8 cellular contexts compared by ENCODE assay signal in genomic region chr4:113683143-113683542, GRCh38.
DNase-seq lines count a peak whose midpoint lies in the region; ATAC-seq and TF ChIP-seq lines count a peak whose summit lies in the region.

No MANE protein-coding gene starts in this region.

- TF ChIP-seq CTCF in psoas muscle (IDR thresholded peaks at IDR 0.05), result no peak

- no peaks in the 10 kb centered on the region for H3K27me3 ChIP-seq in GM23248 (replicated peaks; ENCODE audit: insufficient read depth)
- no peaks in the 10 kb centered on the region for H3K27me3 ChIP-seq in psoas muscle (ENCODE audit: insufficient read depth in 3 of 3, low read length in 2 of 3)

- WGBS in GM23248 (ENCODE audit: low coverage in 1 of 2, low lambda C conversion rate in 2 of 2, missing lambda C conversion rate in 2 of 2), 2 experiments, result 97 to 98% methylated on average over 3 of the region's 3 CpGs
- 90 to 91% (median 90%) methylated on average over 3 of the region's 3 CpGs for WGBS in psoas muscle, 3 donors

- H3K9me3 ChIP-seq in GM23248 (ENCODE audit: low read depth) (no peaks in the 10 kb centered on the region), psoas muscle (no peaks in the 10 kb centered on the region)

- no peak overlapping the region for H3K9ac ChIP-seq in GM23248

- ATAC-seq in GM18502 (IDR thresholded peaks at IDR 0.05; ENCODE audit: poor library complexity, unreplicated experiment) (peak; percentile 99), psoas muscle (no peak)

- H4K20me1 ChIP-seq in GM23248 (ENCODE audit: insufficient read depth), result peaks cover 4% of the 10 kb centered on the region; the same call in 1 of the 2 replicates

- peak overlapping the region; percentile 40 for H3K4me2 ChIP-seq in GM23248 (ENCODE audit: unreplicated experiment)

- no peaks in the 10 kb centered on the region for H3K36me3 ChIP-seq in GM23248 (ENCODE audit: low read depth)
- H3K36me3 ChIP-seq in psoas muscle (ENCODE audit: insufficient read depth in 1 of 2, low read depth in 1 of 2), result no peaks in the 10 kb centered on the region

- DNase-seq in GM23248, result no peak
- DNase-seq in NCI-H2029 treated with DMSO at 0.1 percent for 48 hours (lab: John Stamatoyannopoulos, UW), result peak; percentile 75
- peak; percentile 79 to 80 for DNase-seq in activated T-cell treated with anti-CD3 and anti-CD28 coated beads, Interleukin-2, amount 50 U/mL, for 48 hours
- no peak for DNase-seq in psoas muscle
- DNase-seq in NCI-H1048 (lab: John Stamatoyannopoulos, UW), result no peak
- DNase-seq in islet precursor cell, result no peak
- DNase-seq in pons (ENCODE audit: low spot score), result no peak

- peak overlapping the region; percentile 53 for H3K27ac ChIP-seq in GM23248
- H3K27ac ChIP-seq in psoas muscle, result peak overlapping the region; percentile 82

- intact Hi-C loops in psoas muscle (cut with DNase I), result no loop called here

- no peaks in the 10 kb centered on the region for H3K9me2 ChIP-seq in GM23248 (ENCODE audit: insufficient read depth)

- H3K4me3 ChIP-seq in GM23248 (no peak overlapping the region), psoas muscle (no peak overlapping the region)

- H3K79me2 ChIP-seq in GM23248 (ENCODE audit: insufficient read depth), result peaks cover 93% of the 10 kb centered on the region

- H3F3A ChIP-seq in GM23248 (ENCODE audit: insufficient read depth), result peaks cover 40% of the 10 kb centered on the region

- H2AFZ ChIP-seq in GM23248, result no peak overlapping the region

- H3K4me1 ChIP-seq in GM23248 (ENCODE audit: insufficient read depth) (peaks cover 52% of the 10 kb centered on the region), psoas muscle (peaks cover 49% of the 10 kb centered on the region)

- in situ Hi-C loops in GM23248 (cut with MboI), result no loop called here

Comparison
In these comparisons a context has a peak if more than half of its experiments do, and no peak if none do; other contexts are left out.
1. DNase-seq: peak in NCI-H2029 treated with DMSO at 0.1 percent for 48 hours (single experiment) and activated T-cell treated with anti-CD3 and anti-CD28 coated beads, Interleukin-2, amount 50 U/mL, for 48 hours (2 of 2); none in GM23248 (single experiment), psoas muscle (0 of 2), NCI-H1048 (single experiment), islet precursor cell (single experiment) and pons (single experiment).